Comparison of ENCODE assay signal across 8 cellular contexts in genomic region chr7:149742075-149742701, GRCh38. TPM values are rescaled to one million over a fixed set of nuclear protein-coding genes. Genes with fewer than 3 reads are reported as not detected.
DNase-seq lines count a peak whose midpoint lies in the region; ATAC-seq lines count a peak whose summit lies in the region.

No MANE protein-coding gene starts in this region.

- 0 out of 2 replicates have a peak, but pooled peaks cover 2% of the 10 kb centered on the region for H3K9me3 ChIP-seq in HUES6 (ENCODE audit: control insufficient read depth, insufficient read depth, low read depth, low read length)

- peak overlapping the region; percentile 61 for H3K4me3 ChIP-seq in HUES6 (ENCODE audit: low read depth, low read length)

- ATAC-seq in GM19324 (IDR thresholded peaks at IDR 0.05; ENCODE audit: low FRiP score, unreplicated experiment), result peak; percentile 63
- peak; percentile 67 to 90 for ATAC-seq in naive thymus-derived CD8-positive, alpha-beta T cell
- ATAC-seq in stimulated activated effector memory CD8-positive, alpha-beta T cell treated with anti-CD3 and anti-CD28 coated beads, Interleukin-12 subunit alpha, Interleukin-12 subunit beta, amount 100 ng/mL, for 72 hours, result peak; percentile 82

- peaks cover 5% of the 10 kb centered on the region; the same call in 1 of the 2 replicates for H3K27me3 ChIP-seq in HUES6 (ENCODE audit: control insufficient read depth, insufficient read depth, low read length)

- peak; percentile 85 for DNase-seq in Ammon's horn (ENCODE audit: low spot score)
- peak; percentile 72 for DNase-seq in OCI-M2 (lab: John Stamatoyannopoulos, UW; ENCODE audit: unreplicated experiment)
- peak; percentile 78 to 83 for DNase-seq in activated T-cell treated with anti-CD3 and anti-CD28 coated beads, Interleukin-2, amount 50 U/mL, for 48 hours
- peak; percentile 58 for DNase-seq in fibroblast of peridontal ligament (ENCODE audit: extremely low read depth)
- peak; percentile 23 to 74 (median 54) for DNase-seq in naive thymus-derived CD8-positive, alpha-beta T cell
- DNase-seq in stimulated activated effector memory CD8-positive, alpha-beta T cell treated with anti-CD3 and anti-CD28 coated beads, Interleukin-12 subunit alpha, Interleukin-12 subunit beta, amount 100 ng/mL, for 72 hours (ENCODE audit: low spot score in 2 of 2), result peak; percentile 69 to 85

- H3K36me3 ChIP-seq in HUES6 (ENCODE audit: control insufficient read depth, insufficient read depth, low read length), result no peaks in the 10 kb centered on the region

- no peak overlapping the region for H3K9ac ChIP-seq in HUES6 (ENCODE audit: low read length)

- peaks cover 8 to 12% (median 11%) of the 10 kb centered on the region in 4 donors for H3K4me1 Mint-ChIP-seq in naive thymus-derived CD8-positive, alpha-beta T cell
- H3K4me1 Mint-ChIP-seq in stimulated activated effector memory CD8-positive, alpha-beta T cell treated with anti-CD3 and anti-CD28 coated beads, Interleukin-12 subunit alpha, Interleukin-12 subunit beta, amount 100 ng/mL, for 72 hours, result peaks cover 10% of the 10 kb centered on the region

- H3K27ac Mint-ChIP-seq in naive thymus-derived CD8-positive, alpha-beta T cell, result peak overlapping the region in 4 of 10 donors; percentile 2 to 77 (median 51)
- H3K27ac Mint-ChIP-seq in stimulated activated effector memory CD8-positive, alpha-beta T cell treated with anti-CD3 and anti-CD28 coated beads, Interleukin-12 subunit alpha, Interleukin-12 subunit beta, amount 100 ng/mL, for 72 hours, result peak overlapping the region; percentile 80

- H3K9me3 Mint-ChIP-seq in naive thymus-derived CD8-positive, alpha-beta T cell, result no peaks in the 10 kb centered on the region
- no peaks in the 10 kb centered on the region for H3K9me3 Mint-ChIP-seq in stimulated activated effector memory CD8-positive, alpha-beta T cell treated with anti-CD3 and anti-CD28 coated beads, Interleukin-12 subunit alpha, Interleukin-12 subunit beta, amount 100 ng/mL, for 72 hours

- peaks cover 26 to 67% (median 36%) of the 10 kb centered on the region in 5 donors for H3K27me3 Mint-ChIP-seq in naive thymus-derived CD8-positive, alpha-beta T cell

- peak overlapping the region; percentile 74 to 84 (median 81) for H3K4me3 Mint-ChIP-seq in naive thymus-derived CD8-positive, alpha-beta T cell
- H3K4me3 Mint-ChIP-seq in stimulated activated effector memory CD8-positive, alpha-beta T cell treated with anti-CD3 and anti-CD28 coated beads, Interleukin-12 subunit alpha, Interleukin-12 subunit beta, amount 100 ng/mL, for 72 hours, result peak overlapping the region; percentile 68

- H3K27ac ChIP-seq in HUES6 (ENCODE audit: low read depth, low read length), result no peak overlapping the region

- H3K36me3 Mint-ChIP-seq in naive thymus-derived CD8-positive, alpha-beta T cell, result no peaks in the 10 kb centered on the region
- H3K36me3 Mint-ChIP-seq in stimulated activated effector memory CD8-positive, alpha-beta T cell treated with anti-CD3 and anti-CD28 coated beads, Interleukin-12 subunit alpha, Interleukin-12 subunit beta, amount 100 ng/mL, for 72 hours, result no peaks in the 10 kb centered on the region

- peaks cover 3% of the 10 kb centered on the region; the same call in 1 of the 2 replicates for H3K4me1 ChIP-seq in HUES6 (ENCODE audit: control insufficient read depth, insufficient read depth, low read length)

- POLR2A ChIA-PET in naive thymus-derived CD8-positive, alpha-beta T cell (lab: Charles Lee), result interaction anchor here (1.0 kb wide), 1 partner anchor 117 kb away, joined by 3 read pairs; no protein-coding TSS in a partner anchor

RNA-seq across cellular contexts. Expression of gene ZNF467, which starts 31.2 kb away (rescaled TPM):
- total RNA-seq in naive thymus-derived CD8-positive, alpha-beta T cell, result 1 to 10 TPM in 1 of 2 experiments, under 1 TPM in 1; 0.88 to 2.0 TPM
- 1 to 10 TPM; 2.4 to 4.8 (median 4.4) TPM for polyA plus RNA-seq in naive thymus-derived CD8-positive, alpha-beta T cell
